ENCODE assay signal across 25 cellular contexts in genomic region chr1:5858844-5859407, GRCh38.
"Had no signal": no experiment of that assay in that cellular context is flagged by ENCODE, and none has a peak within 500 bp of the region (broad histone marks: within the 10 kb centered on the region; RNA-seq: fewer than 3 reads in every experiment).

No MANE protein-coding gene starts in this region.

- H3K36me3 Mint-ChIP-seq: immature natural killer cell had no signal

- H3K27me3 ChIP-seq: dorsolateral prefrontal cortex, heart left ventricle, neutrophil, sigmoid colon, testis, tibial nerve, upper lobe of right lung, vagina had no signal

- ATAC-seq: esophagus mucosa; heart left ventricle; left cardiac atrium; stimulated activated naive B cell treated with anti-CD40 and anti-IgM and Interleukin-4, amounts not matched to agents 10 μg/mL and 1 μg/mL and 100 μg/mL, for 72 hours; upper lobe of right lung had no signal

- H3K27me3 Mint-ChIP-seq: naive B cell; stimulated activated naive B cell treated with anti-CD40 and anti-IgM and Interleukin-4, amounts not matched to agents 10 μg/mL and 1 μg/mL and 100 μg/mL, for 72 hours; stimulated activated naive CD8-positive, alpha-beta T cell treated with anti-CD3 and anti-CD28 coated beads, Interleukin-15, amount 100 ng/mL, for 72 hours had no signal

- DNase-seq: cortex of kidney; dorsolateral prefrontal cortex; effector CD8-positive, alpha-beta T cell; heart left ventricle; hippocampal formation; immature natural killer cell; kidney; left cardiac atrium; left ventricle myocardium inferior; mesenchymal stem cell; naive B cell; sigmoid colon; stimulated activated CD4-positive, alpha-beta T cell treated with anti-CD3 and anti-CD28 coated beads, Interleukin-2, amount 100 ng/mL, for 24 hours; stimulated activated CD4-positive, alpha-beta T cell treated with anti-CD3 and anti-CD28 coated beads, Interleukin-4, amount 100 ng/mL, for 4 hours; stimulated activated naive B cell treated with anti-CD40 and anti-IgM and Interleukin-4, amounts not matched to agents 10 μg/mL and 1 μg/mL and 100 μg/mL, for 72 hours; stimulated activated naive CD8-positive, alpha-beta T cell treated with anti-CD3 and anti-CD28 coated beads, Interleukin-15, amount 100 ng/mL, for 72 hours; testis; upper lobe of right lung had no signal

- H3K4me3 ChIP-seq: dorsolateral prefrontal cortex, heart left ventricle, left ventricle myocardium inferior, lung, sigmoid colon, skin epidermis, testis, tibial nerve, upper lobe of right lung, vagina had no signal

- H3K27ac ChIP-seq: dorsolateral prefrontal cortex, heart left ventricle, left ventricle myocardium inferior, neutrophil, sigmoid colon, skin epidermis, testis, tibial nerve, upper lobe of right lung, vagina had no signal

- H3K36me3 ChIP-seq: upper lobe of right lung had no signal

- H3K9me3 ChIP-seq: heart left ventricle, left ventricle myocardium inferior, neutrophil, sigmoid colon, testis, tibial nerve, upper lobe of right lung, vagina had no signal

- H3K4me3 Mint-ChIP-seq: immature natural killer cell; naive B cell; nephron; stimulated activated naive B cell treated with anti-CD40 and anti-IgM and Interleukin-4, amounts not matched to agents 10 μg/mL and 1 μg/mL and 100 μg/mL, for 72 hours; stimulated activated naive CD8-positive, alpha-beta T cell treated with anti-CD3 and anti-CD28 coated beads, Interleukin-15, amount 100 ng/mL, for 72 hours had no signal

- H3K27ac Mint-ChIP-seq: immature natural killer cell; naive B cell; nephron; stimulated activated naive B cell treated with anti-CD40 and anti-IgM and Interleukin-4, amounts not matched to agents 10 μg/mL and 1 μg/mL and 100 μg/mL, for 72 hours had no signal

- H3K9me3 Mint-ChIP-seq: immature natural killer cell; naive B cell; nephron; stimulated activated naive B cell treated with anti-CD40 and anti-IgM and Interleukin-4, amounts not matched to agents 10 μg/mL and 1 μg/mL and 100 μg/mL, for 72 hours; stimulated activated naive CD8-positive, alpha-beta T cell treated with anti-CD3 and anti-CD28 coated beads, Interleukin-15, amount 100 ng/mL, for 72 hours had no signal

- H3K4me1 ChIP-seq: heart left ventricle, left ventricle myocardium inferior, sigmoid colon, testis, tibial nerve, upper lobe of right lung, vagina had no signal

- H3K4me1 Mint-ChIP-seq: immature natural killer cell; naive B cell; nephron; stimulated activated naive B cell treated with anti-CD40 and anti-IgM and Interleukin-4, amounts not matched to agents 10 μg/mL and 1 μg/mL and 100 μg/mL, for 72 hours had no signal
